ENCODE assay signal across 1 cellular context in genomic region chr13:110392510-110393233, GRCh38.
A peak's percentile ranks its signal among the peaks of the same experiment; 100 is the strongest.
TF ChIP-seq lines count a peak whose summit lies in the region.

No MANE protein-coding gene starts in this region.

TF ChIP-seq in SK-N-SH treated with all-trans-retinoic acid at 6 μM for 48 hours, 23 proteins besides CTCF, POLR2A, EP300 and RAD21 (continued from another document):
- TF ChIP-seq TSHZ2 (CRISPR knock-in tag; IDR thresholded peaks at IDR 0.05): peak; percentile 78
- TF ChIP-seq ESRRG (CRISPR knock-in tag; IDR thresholded peaks at IDR 0.05): no peak
- TF ChIP-seq PATZ1 (CRISPR knock-in tag; IDR thresholded peaks at IDR 0.05; ENCODE audit: borderline replicate concordance): peak; percentile 30; the same call in 1 of the 2 replicates
- TF ChIP-seq ZFP30 (CRISPR knock-in tag; IDR thresholded peaks at IDR 0.05): no peak
- 0 out of 2 replicates have a peak, but pooled peaks have one; percentile 54 for TF ChIP-seq CSDC2 (CRISPR knock-in tag; IDR thresholded peaks at IDR 0.05)
- TF ChIP-seq CSRNP3 (CRISPR knock-in tag; IDR thresholded peaks at IDR 0.05): no peak
- no peak for TF ChIP-seq GLIS3 (CRISPR knock-in tag; IDR thresholded peaks at IDR 0.05)
- no peak for TF ChIP-seq ZFP3 (CRISPR knock-in tag; IDR thresholded peaks at IDR 0.05)
- TF ChIP-seq ZNF70 (CRISPR knock-in tag; IDR thresholded peaks at IDR 0.05): peak; percentile 62; the same call in 1 of the 2 replicates
- no peak for TF ChIP-seq ZC3H10 (CRISPR knock-in tag; IDR thresholded peaks at IDR 0.05)
- TF ChIP-seq OSR1 (CRISPR knock-in tag; IDR thresholded peaks at IDR 0.05): no peak
- TF ChIP-seq BACH2 (CRISPR knock-in tag; IDR thresholded peaks at IDR 0.05; ENCODE audit: borderline replicate concordance): no peak
- TF ChIP-seq CREB5 (CRISPR knock-in tag; IDR thresholded peaks at IDR 0.05; ENCODE audit: low read depth): no peak
- no peak for TF ChIP-seq PPARA (CRISPR knock-in tag; IDR thresholded peaks at IDR 0.05; ENCODE audit: borderline replicate concordance)
- 0 out of 2 replicates have a peak, but pooled peaks have one; percentile 18 for TF ChIP-seq ISL1 (CRISPR knock-in tag; IDR thresholded peaks at IDR 0.05)
